8 cellular contexts compared by ENCODE assay signal in genomic region chrX:45806410-45807121, GRCh38.
A peak's percentile ranks its signal among the peaks of the same experiment; 100 is the strongest.
DNase-seq lines count a peak whose midpoint lies in the region; ATAC-seq and TF ChIP-seq lines count a peak whose summit lies in the region.

No MANE protein-coding gene starts in this region.

- H3K36me3 Mint-ChIP-seq in activated CD8-positive, alpha-beta memory T cell treated with anti-CD3 and anti-CD28 coated beads, Interleukin-2, amount 10 ng/mL, durations not matched to agents 7 days and 5 days, result peaks cover 14% of the 10 kb centered on the region
- H3K36me3 Mint-ChIP-seq in activated CD4-positive, alpha-beta memory T cell treated with anti-CD3 and anti-CD28 coated beads for 36 hours, result peaks cover 29% of the 10 kb centered on the region

- no peaks in the 10 kb centered on the region for H3K9me3 Mint-ChIP-seq in activated CD8-positive, alpha-beta memory T cell treated with anti-CD3 and anti-CD28 coated beads, Interleukin-2, amount 10 ng/mL, durations not matched to agents 7 days and 5 days (ENCODE audit: low read depth)
- H3K9me3 Mint-ChIP-seq in activated CD4-positive, alpha-beta memory T cell treated with anti-CD3 and anti-CD28 coated beads for 36 hours, result no peaks in the 10 kb centered on the region

- ATAC-seq in activated CD8-positive, alpha-beta memory T cell treated with anti-CD3 and anti-CD28 coated beads, Interleukin-2, amount 10 ng/mL, durations not matched to agents 7 days and 5 days, result peak; percentile 59
- ATAC-seq in HG03280 (IDR thresholded peaks at IDR 0.05; ENCODE audit: unreplicated experiment) (peak; percentile 58), esophagus mucosa (no peak)

- H3K9me3 ChIP-seq in spleen, result no peaks in the 10 kb centered on the region

- H3K27ac ChIP-seq in spleen, result peak overlapping the region in 7 of 8 donors; percentile 38 to 73 (median 60)

- peak overlapping the region in 5 of 8 donors; percentile 3 to 52 (median 21) for H3K4me3 ChIP-seq in spleen

- peak overlapping the region; percentile 76 for H3K4me3 Mint-ChIP-seq in activated CD8-positive, alpha-beta memory T cell treated with anti-CD3 and anti-CD28 coated beads, Interleukin-2, amount 10 ng/mL, durations not matched to agents 7 days and 5 days
- H3K4me3 Mint-ChIP-seq in activated CD4-positive, alpha-beta memory T cell treated with anti-CD3 and anti-CD28 coated beads for 36 hours, result peak overlapping the region; percentile 64

- whole genome bisulfite sequencing in spleen, 5 donors, result 21 to 42% (median 36%) methylated on average over 10 of the region's 10 CpGs

- POLR2A ChIA-PET in activated CD4-positive, alpha-beta memory T cell treated with anti-CD3 and anti-CD28 coated beads for 36 hours (lab: Charles Lee), result interaction anchor here (0.7 to 1.9 kb wide), 11 partner anchors 9 to 48 kb away, joined by 3 to 25 read pairs (median 7); no protein-coding TSS in a partner anchor

- CTCF ChIA-PET in activated CD8-positive, alpha-beta memory T cell treated with anti-CD3 and anti-CD28 coated beads, Interleukin-2, amount 10 ng/mL, durations not matched to agents 7 days and 5 days (lab: Charles Lee), result interaction anchor here (0.8 to 2.0 kb wide), 8 partner anchors 35 to 48 kb away, joined by 3 to 6 read pairs (median 4); no protein-coding TSS in a partner anchor
- CTCF ChIA-PET in activated CD4-positive, alpha-beta memory T cell treated with anti-CD3 and anti-CD28 coated beads for 36 hours (lab: Charles Lee), result interaction anchor here (0.8 to 1.4 kb wide), 5 partner anchors 24 to 570 kb away, joined by 3 to 5 read pairs (median 3); no protein-coding TSS in a partner anchor

- no peaks in the 10 kb centered on the region for H3K36me3 ChIP-seq in spleen

- H3K27me3 Mint-ChIP-seq in activated CD8-positive, alpha-beta memory T cell treated with anti-CD3 and anti-CD28 coated beads, Interleukin-2, amount 10 ng/mL, durations not matched to agents 7 days and 5 days, result no peaks in the 10 kb centered on the region
- no peaks in the 10 kb centered on the region for H3K27me3 Mint-ChIP-seq in activated CD4-positive, alpha-beta memory T cell treated with anti-CD3 and anti-CD28 coated beads for 36 hours

- peaks cover 79% of the 10 kb centered on the region for H3K4me1 Mint-ChIP-seq in activated CD8-positive, alpha-beta memory T cell treated with anti-CD3 and anti-CD28 coated beads, Interleukin-2, amount 10 ng/mL, durations not matched to agents 7 days and 5 days
- peaks cover 85% of the 10 kb centered on the region for H3K4me1 Mint-ChIP-seq in activated CD4-positive, alpha-beta memory T cell treated with anti-CD3 and anti-CD28 coated beads for 36 hours (ENCODE audit: low read depth)

- H3K4me1 ChIP-seq in spleen, result peaks cover 0 to 26% (median 10%) of the 10 kb centered on the region in 6 donors

- peaks cover 0 to 4% (median 0%) of the 10 kb centered on the region in 7 donors for H3K27me3 ChIP-seq in spleen (replicated peaks in 1 of 7)

- TF ChIP-seq POLR2A in spleen (IDR thresholded peaks at IDR 0.05), result no peak

- TF ChIP-seq CTCF in spleen (IDR thresholded peaks at IDR 0.05 in 8 of 11, conservative IDR thresholded peaks at IDR 0.05 in 3 of 11), result no peak

- H3K27ac Mint-ChIP-seq in activated CD8-positive, alpha-beta memory T cell treated with anti-CD3 and anti-CD28 coated beads, Interleukin-2, amount 10 ng/mL, durations not matched to agents 7 days and 5 days, result peak overlapping the region; percentile 95
- H3K27ac Mint-ChIP-seq in activated CD4-positive, alpha-beta memory T cell treated with anti-CD3 and anti-CD28 coated beads for 36 hours, result peak overlapping the region; percentile 95

- intact Hi-C loops in activated CD4-positive, alpha-beta memory T cell treated with anti-CD3 and anti-CD28 coated beads for 36 hours (cut with micrococcal nuclease), result loop anchor here (1.0 to 5.0 kb wide), 4 partner anchors 43 to 571 kb away; no protein-coding TSS in a partner anchor
- intact Hi-C loops in spleen (cut with DNase I; ENCODE audit: low total_unique reads), result no loop called here

- DNase-seq in activated CD8-positive, alpha-beta memory T cell treated with anti-CD3 and anti-CD28 coated beads, Interleukin-2, amount 10 ng/mL, durations not matched to agents 7 days and 5 days, result peak; percentile 77
- DNase-seq in activated CD8-positive, alpha-beta memory T cell treated with anti-CD3 and anti-CD28 coated beads, Interleukin-2, amount 50 U/mL, for 48 hours, result no peak
- DNase-seq in activated CD4-positive, alpha-beta memory T cell treated with anti-CD3 and anti-CD28 coated beads for 36 hours, result peak; percentile 68
- DNase-seq in fibroblast of the conjunctiva (ENCODE audit: low read depth) (peak; percentile 77), spleen (no peak), NCI-H510A treated with DMSO at 0.1 percent for 48 hours (lab: John Stamatoyannopoulos, UW) (no peak)

Comparison
In these comparisons a context has a peak if more than half of its experiments do, and no peak if none do; other contexts are left out.
1. DNase-seq: peak in activated CD8-positive, alpha-beta memory T cell treated with anti-CD3 and anti-CD28 coated beads, Interleukin-2, amount 10 ng/mL, durations not matched to agents 7 days and 5 days (single experiment), activated CD4-positive, alpha-beta memory T cell treated with anti-CD3 and anti-CD28 coated beads for 36 hours (single experiment) and fibroblast of the conjunctiva (single experiment); none in activated CD8-positive, alpha-beta memory T cell treated with anti-CD3 and anti-CD28 coated beads, Interleukin-2, amount 50 U/mL, for 48 hours (single experiment), spleen (single experiment) and NCI-H510A treated with DMSO at 0.1 percent for 48 hours (single experiment).